1 cellular context compared by ENCODE assay signal in the genomic region with DNA sequence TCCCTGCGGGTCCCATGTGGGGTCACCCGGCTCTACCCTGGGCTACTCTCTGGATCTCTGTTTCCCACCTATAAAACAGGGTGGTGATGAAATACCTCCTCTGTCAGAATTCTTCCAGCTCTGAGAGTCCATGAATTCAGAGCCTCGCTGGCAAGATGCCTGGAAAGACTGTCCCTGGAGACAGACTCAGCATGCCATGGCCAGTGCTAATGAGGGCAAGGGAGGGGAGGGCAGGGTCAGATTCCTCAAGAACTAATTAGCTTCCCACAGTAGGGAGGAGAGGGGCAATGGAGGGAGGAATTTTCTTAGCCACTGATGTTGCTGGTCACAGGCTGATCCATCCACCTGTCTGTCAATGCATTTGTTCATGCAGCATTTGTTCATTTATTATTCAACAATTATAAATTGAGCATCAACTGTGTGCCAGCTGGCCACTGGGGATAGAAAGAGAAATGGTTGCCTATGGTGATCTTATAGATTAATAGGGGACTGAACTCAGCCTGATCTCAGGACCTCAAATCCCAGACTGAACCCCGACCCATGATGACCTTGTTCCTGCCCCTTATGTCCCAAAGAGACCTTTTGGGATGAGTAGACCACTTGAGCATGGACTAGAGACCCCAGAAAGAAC.
TF ChIP-seq lines count a peak whose summit lies in the region.

No MANE protein-coding gene starts in this region.

TF ChIP-seq in GM23338, 12 proteins besides CTCF, POLR2A, EP300 and RAD21 (continued from another document):
- TF ChIP-seq REST (IDR thresholded peaks at IDR 0.05; ENCODE audit: unreplicated experiment) (no peak), ETS1 (IDR thresholded peaks at IDR 0.05) (no peak), ZNF331 (CRISPR knock-in tag; IDR thresholded peaks at IDR 0.05; ENCODE audit: low read depth) (no peak), EZH2 (IDR thresholded peaks at IDR 0.05; ENCODE audit: low read depth, unreplicated experiment) (no peak), ZNF114 (CRISPR knock-in tag; IDR thresholded peaks at IDR 0.05) (no peak), ZNF462 (CRISPR knock-in tag; IDR thresholded peaks at IDR 0.05) (no peak)
